18 cellular contexts compared by ENCODE assay signal in genomic region chr9:130358928-130359327, GRCh38.
DNase-seq lines count a peak whose midpoint lies in the region; ATAC-seq, FAIRE-seq and TF ChIP-seq lines count a peak whose summit lies in the region.
"Had no signal": no experiment of that assay in that cellular context is flagged by ENCODE, and none has a peak within 500 bp of the region (broad histone marks: within the 10 kb centered on the region; RNA-seq: fewer than 3 reads in every experiment).

No MANE protein-coding gene starts in this region.

- TF ChIP-seq RAD21 in H1 (IDR thresholded peaks at IDR 0.05 in 1 of 2, conservative IDR thresholded peaks at IDR 0.05 in 1 of 2; ENCODE audit: low read depth in 2 of 2, low read length in 2 of 2), result no peak

- DNase-seq in H1 (ENCODE audit: low read depth in 1 of 2, low spot score in 2 of 2) (no peak), NCI-H226 (no peak), cortex of kidney (lab: John Stamatoyannopoulos, UW) (no peak)
- DNase-seq: C1 segment of cervical spinal cord; Calu3; CD4-positive, alpha-beta memory T cell; COR-L47; DMS79; EL; GDM1; HCEC 1CT had no signal

- H3K4ac ChIP-seq in H1 (replicated peaks; ENCODE audit: insufficient read length, low read depth, low read length), result no peak overlapping the region

- peaks cover 13% of the 10 kb centered on the region for H3K9me3 ChIP-seq in BLaER1
- H3K9me3 ChIP-seq in HEK293 (ENCODE audit: control insufficient read depth, insufficient read depth, low read depth, low read length), result no peaks in the 10 kb centered on the region
- no peaks in the 10 kb centered on the region for H3K9me3 ChIP-seq in H1 (ENCODE audit: insufficient read depth in 2 of 2, low read depth in 1 of 2, low read length in 1 of 2)

- H3K79me1 ChIP-seq in H1 (ENCODE audit: low read depth, low read length), result no peaks in the 10 kb centered on the region

- H3K4me1 ChIP-seq in BLaER1, result peaks cover 29% of the 10 kb centered on the region
- H3K4me1 ChIP-seq in HEK293 (ENCODE audit: control insufficient read depth, insufficient read depth, low read length), result no peaks in the 10 kb centered on the region
- no peaks in the 10 kb centered on the region for H3K4me1 ChIP-seq in H1 (replicated peaks in 1 of 4; ENCODE audit: control insufficient read depth in 3 of 4, insufficient read depth in 4 of 4, low read length in 3 of 4)

- H2BK120ac ChIP-seq in H1 (replicated peaks; ENCODE audit: low read depth, low read length), result no peak overlapping the region

- H4K91ac ChIP-seq in H1 (replicated peaks; ENCODE audit: insufficient read length, low read length), result no peak overlapping the region

- no peaks in the 10 kb centered on the region for H3K36me3 ChIP-seq in BLaER1
- H3K36me3 ChIP-seq in HEK293 (ENCODE audit: control insufficient read depth in 2 of 2, insufficient read depth in 1 of 2, low read length in 2 of 2), result no peaks in the 10 kb centered on the region
- H3K36me3 ChIP-seq in H1 (ENCODE audit: control insufficient read depth in 2 of 4, insufficient read depth in 4 of 4, low read length in 3 of 4), result no peaks in the 10 kb centered on the region; a peak in 1 of 8 replicates

- no peak for FAIRE-seq in H1 (lab: Jason Lieb, UNC)
- FAIRE-seq: GM12878, GM19239, H54 had no signal

- peak overlapping the region; percentile 15 for H3K4me2 ChIP-seq in BLaER1
- H3K4me2 ChIP-seq in H1 (ENCODE audit: insufficient read depth in 1 of 2, low read depth in 2 of 2, low read length in 2 of 2), result no peak overlapping the region
- H3K4me2 ChIP-seq: GM23338 had no signal

- H2BK5ac ChIP-seq in H1 (ENCODE audit: low read depth, low read length), result 0 out of 2 replicates have a peak overlapping the region, but pooled peaks have one; percentile 52

- H2BK15ac ChIP-seq in H1 (ENCODE audit: low read length), result no peak overlapping the region

- H3K56ac ChIP-seq in H1 (replicated peaks; ENCODE audit: insufficient read length, low read depth, low read length), result no peak overlapping the region

- no peak overlapping the region for H2BK12ac ChIP-seq in H1 (ENCODE audit: low read depth, low read length)

- H3K27me3 ChIP-seq in BLaER1 (no peaks in the 10 kb centered on the region), H1 (replicated peaks in 1 of 4; ENCODE audit: control insufficient read depth in 3 of 4, extremely low read depth in 1 of 4, insufficient read depth in 3 of 4, low read length in 3 of 4) (no peaks in the 10 kb centered on the region)

- WGBS in H1 (ENCODE audit: extremely low coverage in 1 of 2, insufficient coverage in 1 of 2, insufficient read length in 1 of 2, insufficient replicate concordance in 2 of 2, low coverage in 1 of 2, low lambda C conversion rate in 2 of 2, missing lambda C conversion rate in 1 of 2), 2 experiments, result 89% methylated on average over 7 of the region's 7 CpGs; no CpG with 5 or more reads in 1 of the 2 experiments

- H3K79me2 ChIP-seq in H1 (ENCODE audit: control insufficient read depth in 1 of 2, insufficient read depth in 2 of 2, low read length in 2 of 2), result no peaks in the 10 kb centered on the region

- H3K23me2 ChIP-seq in H1 (ENCODE audit: low read depth, low read length), result peaks cover 13% of the 10 kb centered on the region; the same call in 1 of the 2 replicates

- TF ChIP-seq CTCF in HEK293 (tag by site-specific recombination; IDR thresholded peaks at IDR 0.05) (no peak), H1 (IDR thresholded peaks at IDR 0.05; ENCODE audit: control extremely low read depth in 1 of 3, insufficient read depth in 1 of 3, low read depth in 1 of 3, low read length in 3 of 3) (no peak)

- no peak overlapping the region for H2AK5ac ChIP-seq in H1 (ENCODE audit: low read depth, low read length)

- H3K4me3 ChIP-seq in BLaER1 (no peak overlapping the region), HEK293 (ENCODE audit: low read depth, low read length) (no peak overlapping the region), H1 (ENCODE audit: extremely low read depth in 1 of 4, insufficient read depth in 2 of 4, low read depth in 3 of 4, low read length in 4 of 4) (no peak overlapping the region)
- H3K4me3 ChIP-seq: GM12878, GM23338 had no signal

- no peak overlapping the region for H3K9ac ChIP-seq in BLaER1
- no peak overlapping the region for H3K9ac ChIP-seq in H1 (replicated peaks in 1 of 4; ENCODE audit: extremely low read depth in 1 of 4, low read depth in 3 of 4, low read length in 3 of 4)

- H2BK20ac ChIP-seq in H1 (ENCODE audit: low read length), result no peak overlapping the region

- CTCF ChIA-PET in HEK293 (lab: Yijun Ruan, JAX) (interaction anchor here (0.6 kb wide), 1 partner anchor 542 kb away, joined by 4 read pairs; no protein-coding TSS in a partner anchor), H1 (lab: Charles Lee; ENCODE audit: partially characterized antibody) (interaction anchor here (0.9 to 1.9 kb wide), 10 partner anchors 11 to 498 kb away, joined by 3 to 13 read pairs (median 4); no protein-coding TSS in a partner anchor)

- H2AFZ ChIP-seq in H1 (ENCODE audit: low read length), result no peak overlapping the region
- H2AFZ ChIP-seq: GM23338 had no signal

- H4K8ac ChIP-seq in H1 (ENCODE audit: extremely low read depth, insufficient read depth, low read length), result no peak overlapping the region

- TF ChIP-seq EP300 in H1 (IDR thresholded peaks at IDR 0.05; ENCODE audit: borderline replicate concordance in 1 of 2, low read depth in 2 of 2, low read length in 2 of 2), result no peak

- no peak overlapping the region for H3K23ac ChIP-seq in H1 (ENCODE audit: insufficient read length)

- no peak overlapping the region for H4K5ac ChIP-seq in H1 (ENCODE audit: insufficient read length, low read depth, low read length)

- H3K18ac ChIP-seq in H1 (ENCODE audit: extremely low read depth, low read length), result no peak overlapping the region

- POLR2A ChIA-PET in HEK293 (lab: Yijun Ruan, JAX) (interaction anchor here (0.5 kb wide), 1 partner anchor 31 kb away, joined by 3 read pairs; no protein-coding TSS in a partner anchor), H1 (lab: Charles Lee; ENCODE audit: partially characterized antibody) (no interaction called here)

- ATAC-seq in GM18867 (IDR thresholded peaks at IDR 0.05; ENCODE audit: unreplicated experiment), result no peak

- H3K14ac ChIP-seq in H1 (ENCODE audit: insufficient read length), result no peak overlapping the region

- H3K27ac ChIP-seq in BLaER1, result no peak overlapping the region
- H3K27ac ChIP-seq in HEK293 (ENCODE audit: extremely low read depth, low read depth, low read length), result no peak overlapping the region
- H3K27ac ChIP-seq in H1 (ENCODE audit: low read depth, low read length), result no peak overlapping the region

- H4K20me1 ChIP-seq in BLaER1 (no peaks in the 10 kb centered on the region), H1 (replicated peaks in 1 of 2; ENCODE audit: control insufficient read depth in 1 of 2, insufficient read depth in 2 of 2, low read length in 2 of 2) (peaks cover 0 to 1% of the 10 kb centered on the region in 2 experiments)

- TF ChIP-seq POLR2A in H1 (IDR thresholded peaks at IDR 0.05; ENCODE audit: control extremely low read depth in 1 of 2, low read depth in 2 of 2, low read length in 2 of 2), result no peak

TF ChIP-seq in HEK293, 187 proteins besides CTCF, POLR2A, EP300 and RAD21 (continues in another document):
- no peak for TF ChIP-seq ZNF121 (tag by site-specific recombination; IDR thresholded peaks at IDR 0.05)
- peak; percentile 65 for TF ChIP-seq ZNF707 (tag by site-specific recombination; IDR thresholded peaks at IDR 0.05)
- peak; percentile 62 for TF ChIP-seq SCRT2 (tag by site-specific recombination; IDR thresholded peaks at IDR 0.05)

TF ChIP-seq in H1, 55 proteins besides CTCF, POLR2A, EP300 and RAD21:
- TF ChIP-seq GABPA (IDR thresholded peaks at IDR 0.05; ENCODE audit: borderline replicate concordance, insufficient read depth, low read length), result no peak
- no peak for TF ChIP-seq SP4 (IDR thresholded peaks at IDR 0.05; ENCODE audit: low read length)
TF ChIP-seq in H1: peak in this region for 0.
